11 cellular contexts compared by ENCODE assay signal in genomic region chr9:34084562-34084961, GRCh38. TPM values are rescaled to one million over a fixed set of nuclear protein-coding genes. Genes with fewer than 3 reads are reported as not detected.
DNase-seq lines count a peak whose midpoint lies in the region; ATAC-seq and TF ChIP-seq lines count a peak whose summit lies in the region.
"Had no signal": no experiment of that assay in that cellular context is flagged by ENCODE, and none has a peak within 500 bp of the region (broad histone marks: within the 10 kb centered on the region; RNA-seq: fewer than 3 reads in every experiment).

No MANE protein-coding gene starts in this region.

- H3K27ac ChIP-seq in angular gyrus (ENCODE audit: low read depth, low read length) (peak overlapping the region; percentile 74), left ventricle myocardium inferior (replicated peaks) (peak overlapping the region; percentile 79)

- H3K27me3 ChIP-seq in left ventricle myocardium inferior (ENCODE audit: low read depth) = no peaks in the 10 kb centered on the region

- peaks cover 44% of the 10 kb centered on the region for H3K4me1 ChIP-seq in left ventricle myocardium inferior

- peaks cover 36% of the 10 kb centered on the region for H3K36me3 ChIP-seq in left ventricle myocardium inferior

- intact Hi-C loops in left ventricle myocardium inferior (cut with micrococcal nuclease) = no loop called here

- H3K4me3 ChIP-seq in left ventricle myocardium inferior = no peak overlapping the region

- ATAC-seq in GM18867 (IDR thresholded peaks at IDR 0.05; ENCODE audit: unreplicated experiment) = no peak
- ATAC-seq: activated CD8-positive, alpha-beta T cell treated with anti-CD3 and anti-CD28 coated beads, Interleukin-2, amount 10 ng/mL, durations not matched to agents 7 days and 5 days had no signal

- DNase-seq in AG20443 (ENCODE audit: low spot score) = peak; percentile 32
- DNase-seq in left ventricle myocardium inferior = peak; percentile 30
- peak; percentile 78 for DNase-seq in putamen (ENCODE audit: low spot score)
- DNase-seq in kidney tubule cell (ENCODE audit: low spot score) = no peak
- DNase-seq in NCI-H1436 treated with DMSO at 0.1 percent for 48 hours (lab: John Stamatoyannopoulos, UW) = no peak
- DNase-seq in NCI-H524 (lab: John Stamatoyannopoulos, UW) = no peak
- DNase-seq: activated CD8-positive, alpha-beta T cell treated with anti-CD3 and anti-CD28 coated beads, Interleukin-2, amount 10 ng/mL, durations not matched to agents 7 days and 5 days; HFFc6; NCI-H446 had no signal

- TF ChIP-seq CTCF in left ventricle myocardium inferior (IDR thresholded peaks at IDR 0.05; ENCODE audit: borderline replicate concordance) = no peak

- H3K9me3 ChIP-seq in left ventricle myocardium inferior (replicated peaks) = no peaks in the 10 kb centered on the region

RNA-seq across cellular contexts. Expression of gene UBAP2, which starts 35.9 kb away (rescaled TPM):
- total RNA-seq in left ventricle myocardium inferior = 26.4 TPM

RNA-seq across cellular contexts. Expression of gene DCAF12, which starts 41.9 kb away (rescaled TPM):
- 16.4 TPM for total RNA-seq in left ventricle myocardium inferior

Comparison
In these comparisons a context has a peak if more than half of its experiments do, and no peak if none do; other contexts are left out.
1. DNase-seq: peak in AG20443 (single experiment), left ventricle myocardium inferior (single experiment) and putamen (single experiment); none in kidney tubule cell (single experiment), NCI-H1436 treated with DMSO at 0.1 percent for 48 hours (single experiment) and NCI-H524 (0 of 2).